Comparison of ENCODE assay signal across 11 cellular contexts in the genomic region with DNA sequence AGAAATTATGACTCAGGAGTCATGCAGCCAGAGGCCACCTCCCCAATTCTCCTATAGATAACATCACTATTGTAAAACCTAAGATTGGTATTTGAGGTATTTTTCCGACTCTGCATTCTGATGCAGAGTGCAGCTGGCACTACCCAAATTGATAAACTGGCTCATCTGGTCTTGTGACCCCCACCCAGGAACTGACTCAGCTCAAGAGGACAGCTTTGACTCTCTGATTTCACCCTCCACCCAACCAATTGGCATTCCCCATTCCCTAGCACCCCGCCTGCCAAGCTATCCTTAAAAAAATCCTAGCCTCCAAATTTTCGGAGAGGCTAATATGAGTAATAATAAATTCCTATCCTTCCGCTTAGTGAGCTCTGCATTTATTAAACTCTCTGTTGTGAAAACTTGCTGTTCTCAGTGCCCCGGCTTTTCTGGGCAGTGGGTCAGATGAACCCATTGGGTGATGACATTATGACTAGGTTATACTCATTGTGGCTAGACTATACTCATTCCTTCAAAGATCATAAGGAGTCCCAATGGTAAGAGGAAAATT. TPM values are rescaled to one million over a fixed set of nuclear protein-coding genes. Genes with fewer than 3 reads are reported as not detected.
DNase-seq lines count a peak whose midpoint lies in the region; ATAC-seq, FAIRE-seq and TF ChIP-seq lines count a peak whose summit lies in the region.
"Had no signal": no experiment of that assay in that cellular context is flagged by ENCODE, and none has a peak within 500 bp of the region (broad histone marks: within the 10 kb centered on the region; RNA-seq: fewer than 3 reads in every experiment).

No MANE protein-coding gene starts in this region.

- H3K56ac ChIP-seq in H9 (ENCODE audit: insufficient read length, low read depth, low read length): no peak overlapping the region

- CTCF ChIA-PET in A549 (lab: Yijun Ruan, JAX): no interaction called here

- H2BK15ac ChIP-seq in H9 (ENCODE audit: low read depth, low read length): no peak overlapping the region

- H3K4me1 ChIP-seq in A549 (peaks cover 20% of the 10 kb centered on the region), H9 (ENCODE audit: insufficient read depth, low read length) (peaks cover 9% of the 10 kb centered on the region; the same call in 1 of the 2 replicates)

- H3K18ac ChIP-seq in H9 (ENCODE audit: insufficient read length, low read depth, low read length): no peak overlapping the region

- H3K4me3 ChIP-seq in A549: no peak overlapping the region
- H3K4me3 ChIP-seq in fibroblast of pulmonary artery (replicated peaks; ENCODE audit: low read depth, low read length): no peak overlapping the region

- no peak overlapping the region for H2BK12ac ChIP-seq in H9 (ENCODE audit: insufficient read length, low read depth, low read length)

- no peak overlapping the region for H3T11ph ChIP-seq in H9 (ENCODE audit: low read length)

- H3K4ac ChIP-seq in H9 (ENCODE audit: low read depth, low read length): no peak overlapping the region

- TF ChIP-seq POLR2A in A549 (IDR thresholded peaks at IDR 0.05; ENCODE audit: low read length): no peak

- H3K27ac ChIP-seq in A549 (peak overlapping the region; percentile 35 to 78; a peak in 4 of 6 replicates), H9 (ENCODE audit: insufficient read length, low read depth, low read length) (no peak overlapping the region)

- H4K5ac ChIP-seq in H9 (ENCODE audit: insufficient read length, low read depth, low read length): no peak overlapping the region

- H2AFZ ChIP-seq in H9 (ENCODE audit: low read length): no peak overlapping the region

- no peak overlapping the region for H2BK20ac ChIP-seq in H9 (ENCODE audit: low read depth, low read length, poor library complexity, severe bottlenecking)

- H3K27ac Mint-ChIP-seq in H9: peak overlapping the region in 1 of 3 experiments; percentile 13; a peak in 1 of 7 replicates
- H3K27ac Mint-ChIP-seq: activated naive CD4-positive, alpha-beta T cell treated with anti-CD3 and anti-CD28 coated beads, Interleukin-2, amount 50 U/mL, for 24 hours; CD4-positive, alpha-beta T cell had no signal

- FAIRE-seq in A549 (lab: Jason Lieb, UNC): no peak

- H2BK5ac ChIP-seq in H9 (ENCODE audit: insufficient read length, low read length): no peak overlapping the region

- H3K14ac ChIP-seq in H9 (ENCODE audit: insufficient read depth, low read length): no peak overlapping the region

- H3K9ac ChIP-seq in H9 (ENCODE audit: extremely low read depth, insufficient read length, low read length): no peak overlapping the region

- H4K8ac ChIP-seq in H9 (replicated peaks; ENCODE audit: insufficient read length, low read depth, low read length): no peak overlapping the region

- no peaks in the 10 kb centered on the region for H3K36me3 Mint-ChIP-seq in H9 (ENCODE audit: insufficient read depth in 1 of 3, low read depth in 3 of 3)
- H3K36me3 Mint-ChIP-seq: activated naive CD4-positive, alpha-beta T cell treated with anti-CD3 and anti-CD28 coated beads, Interleukin-2, amount 50 U/mL, for 24 hours had no signal

- TF ChIP-seq EP300 in A549 (IDR thresholded peaks at IDR 0.05): no peak

- H3K23ac ChIP-seq in H9 (ENCODE audit: insufficient read length, low read depth, low read length): no peak overlapping the region

- no peak overlapping the region for H3K4me3 Mint-ChIP-seq in H9
- H3K4me3 Mint-ChIP-seq: activated naive CD4-positive, alpha-beta T cell treated with anti-CD3 and anti-CD28 coated beads, Interleukin-2, amount 50 U/mL, for 24 hours; CD4-positive, alpha-beta T cell had no signal

- H3K79me1 ChIP-seq in H9 (ENCODE audit: insufficient read depth, low read depth, low read length, poor library complexity, severe bottlenecking): no peaks in the 10 kb centered on the region

- no peak for TF ChIP-seq RAD21 in A549 (conservative IDR thresholded peaks at IDR 0.05 in 1 of 2, IDR thresholded peaks at IDR 0.05 in 1 of 2)

- no peaks in the 10 kb centered on the region for H3K23me2 ChIP-seq in H9 (ENCODE audit: insufficient read length, low read depth, low read length, poor library complexity, severe bottlenecking)

- H2BK120ac ChIP-seq in H9 (ENCODE audit: low read depth, low read length, poor library complexity, severe bottlenecking): no peak overlapping the region

- POLR2A ChIA-PET in A549 (lab: Yijun Ruan, JAX): no interaction called here

- peaks cover 16 to 19% of the 10 kb centered on the region in 2 experiments for H3K4me1 Mint-ChIP-seq in H9
- H3K4me1 Mint-ChIP-seq: activated naive CD4-positive, alpha-beta T cell treated with anti-CD3 and anti-CD28 coated beads, Interleukin-2, amount 50 U/mL, for 24 hours had no signal

- 47% methylated on average over 5 of the region's 5 CpGs for WGBS in A549 (ENCODE audit: missing lambda C conversion rate)
- WGBS in H9 (ENCODE audit: extremely low coverage, insufficient read length, low lambda C conversion rate): no CpG with 5 or more reads among the region's 5 CpGs

- H3K79me2 ChIP-seq in H9 (ENCODE audit: insufficient read depth, low read length): no peaks in the 10 kb centered on the region

- H3K27me3 ChIP-seq in H9 (ENCODE audit: insufficient read depth, low read length): no peaks in the 10 kb centered on the region

- no peaks in the 10 kb centered on the region for H4K20me1 ChIP-seq in H9 (ENCODE audit: control insufficient read depth, insufficient read depth, insufficient read length)

- no peaks in the 10 kb centered on the region for H3K9me3 Mint-ChIP-seq in H9
- H3K9me3 Mint-ChIP-seq: activated naive CD4-positive, alpha-beta T cell treated with anti-CD3 and anti-CD28 coated beads, Interleukin-2, amount 50 U/mL, for 24 hours; CD4-positive, alpha-beta T cell had no signal

- no peak overlapping the region for H2AK5ac ChIP-seq in H9 (ENCODE audit: insufficient read length, low read length)

- peak overlapping the region; percentile 49 for H3K4me2 ChIP-seq in A549
- no peak overlapping the region for H3K4me2 ChIP-seq in H9 (ENCODE audit: insufficient read depth, insufficient read length, low read length)

- TF ChIP-seq CTCF in A549 (IDR thresholded peaks at IDR 0.05): no peak
- no peak for TF ChIP-seq CTCF in H9 (conservative IDR thresholded peaks at IDR 0.05)
- TF ChIP-seq CTCF in fibroblast of pulmonary artery (IDR thresholded peaks at IDR 0.05; ENCODE audit: low read length, missing control alignments): no peak

- no peak overlapping the region for H4K91ac ChIP-seq in H9 (ENCODE audit: insufficient read length, low read depth, low read length)

- H3K9me3 ChIP-seq in A549 (no peaks in the 10 kb centered on the region), H9 (ENCODE audit: control insufficient read depth, low read depth, low read length) (no peaks in the 10 kb centered on the region)

- peak; percentile 70 to 79 for ATAC-seq in A549
- no peak for ATAC-seq in HG03520 (IDR thresholded peaks at IDR 0.05; ENCODE audit: unreplicated experiment)

- no peaks in the 10 kb centered on the region; the same call in 1 of the 2 replicates for H3K27me3 Mint-ChIP-seq in H9 (ENCODE audit: low read depth)
- H3K27me3 Mint-ChIP-seq: activated naive CD4-positive, alpha-beta T cell treated with anti-CD3 and anti-CD28 coated beads, Interleukin-2, amount 50 U/mL, for 24 hours; CD4-positive, alpha-beta T cell had no signal

- in situ Hi-C loops in KBM-7 (cut with MboI; ENCODE audit: low pct_unique_long_range_greater_than_20kb, low sequenced_read_pairs): no loop called here

- DNase-seq in A549 (ENCODE audit: low read depth in 1 of 2, low spot score in 1 of 2) (peak in 1 of 2 experiments; percentile 13), H9 (peak; percentile 37), T1000 (lab: John Stamatoyannopoulos, UW) (peak; percentile 82), fibroblast of pulmonary artery (ENCODE audit: low read depth) (peak; percentile 90), HuH-7.5 (ENCODE audit: low spot score) (no peak), KBM-7 (no peak), NCI-H2227 treated with DMSO at 0.1 percent for 48 hours (lab: John Stamatoyannopoulos, UW) (no peak)
- DNase-seq: CD4-positive, alpha-beta T cell; NCI-H510A had no signal

TF ChIP-seq in A549, 52 proteins besides CTCF, POLR2A, EP300 and RAD21:
- no peak for TF ChIP-seq CBX8 (IDR thresholded peaks at IDR 0.05)
- no peak for TF ChIP-seq EHMT2 (IDR thresholded peaks at IDR 0.05; ENCODE audit: low read depth)
- TF ChIP-seq NR3C1 (IDR thresholded peaks at IDR 0.05): no peak
- TF ChIP-seq MAFK (IDR thresholded peaks at IDR 0.05; ENCODE audit: partially characterized antibody): no peak
- TF ChIP-seq NFE2L2 (conservative IDR thresholded peaks at IDR 0.05; ENCODE audit: low read length): no peak
- TF ChIP-seq GATA3 (IDR thresholded peaks at IDR 0.05; ENCODE audit: borderline replicate concordance): peak; percentile 26; the same call in 1 of the 2 replicates
- no peak for TF ChIP-seq SMC3 (IDR thresholded peaks at IDR 0.05)

RNA-seq across cellular contexts. Expression of a gene that starts 39.4 kb away (rescaled TPM):
- 33.4 and 35.4 TPM in 2 replicates for polyA plus RNA-seq in A549 (2011; rRNA removed)
- 5.5 and 5.8 TPM in 2 replicates for polyA plus RNA-seq in A549 (2012; cell fraction: cytosol; rRNA removed)
- polyA plus RNA-seq in A549 (2012; cell fraction: nucleus; rRNA removed): 2.8 and 3.9 TPM in 2 replicates
- polyA plus RNA-seq in A549 (2017; fragmentation: RNase III; extraction: RNeasy Plus Mini Kit Qiagen cat#74134 plus additional on column Dnase treatment): 10.0 to 10.9 TPM (median 10.9 TPM) in 3 replicates
- 19.9 and 20.6 TPM in 2 replicates for polyA minus RNA-seq in A549 (2011; rRNA and poly(A)+ RNA removed)
- total RNA-seq in H9 (2021): 40.2 and 44.1 TPM in 2 replicates

RNA-seq across cellular contexts. Expression of a gene that starts 58.4 kb away (rescaled TPM):
- polyA plus RNA-seq in A549 (2011; rRNA removed) (93.7 and 108 TPM in 2 replicates), A549 (2017; fragmentation: RNase III; extraction: RNeasy Plus Mini Kit Qiagen cat#74134 plus additional on column Dnase treatment) (45.1 to 52.9 TPM (median 52.6 TPM) in 3 replicates)
- 21.0 and 30.1 TPM in 2 replicates for polyA plus RNA-seq in A549 (2012; cell fraction: cytosol; rRNA removed)
- polyA plus RNA-seq in A549 (2012; cell fraction: nucleus; rRNA removed): 12.7 and 18.9 TPM in 2 replicates
- polyA minus RNA-seq in A549 (2011; rRNA and poly(A)+ RNA removed): 139 and 185 TPM in 2 replicates
- total RNA-seq in H9 (2021): 69.0 and 76.7 TPM in 2 replicates

Comparison
In these comparisons a context has a peak if more than half of its experiments do, and no peak if none do; other contexts are left out.
1. DNase-seq: peak in H9 (single experiment), T1000 (single experiment) and fibroblast of pulmonary artery (single experiment); none in HuH-7.5 (single experiment), KBM-7 (single experiment) and NCI-H2227 treated with DMSO at 0.1 percent for 48 hours (single experiment).